ENCODE assay signal across 11 cellular contexts in genomic region chr1:235077163-235077540, GRCh38. TPM values are rescaled to one million over a fixed set of nuclear protein-coding genes. Genes with fewer than 3 reads are reported as not detected.
DNase-seq lines count a peak whose midpoint lies in the region; ATAC-seq and TF ChIP-seq lines count a peak whose summit lies in the region.
"Had no signal": no experiment of that assay in that cellular context is flagged by ENCODE, and none has a peak within 500 bp of the region (broad histone marks: within the 10 kb centered on the region; RNA-seq: fewer than 3 reads in every experiment).

No MANE protein-coding gene starts in this region.

- no peaks in the 10 kb centered on the region for H3K36me3 ChIP-seq in breast epithelium
- no peaks in the 10 kb centered on the region for H3K36me3 ChIP-seq in mucosa of descending colon (ENCODE audit: low read depth)
- no peaks in the 10 kb centered on the region for H3K36me3 ChIP-seq in transverse colon

- TF ChIP-seq POLR2A in breast epithelium (IDR thresholded peaks at IDR 0.05) (no peak), transverse colon (IDR thresholded peaks at IDR 0.05) (no peak)

- TF ChIP-seq CTCF in breast epithelium (IDR thresholded peaks at IDR 0.05) (no peak), MCF 10A (IDR thresholded peaks at IDR 0.05; ENCODE audit: unreplicated experiment) (no peak), mucosa of descending colon (IDR thresholded peaks at IDR 0.05) (no peak), transverse colon (IDR thresholded peaks at IDR 0.05) (no peak)

- peaks cover 26% of the 10 kb centered on the region for H3K4me1 Mint-ChIP-seq in MCF 10A (ENCODE audit: insufficient read depth, unreplicated experiment)
- peaks cover 35% of the 10 kb centered on the region for H3K4me1 Mint-ChIP-seq in activated T-helper 1 cell treated with anti-CD3 and anti-CD28 coated beads, Interleukin-12 subunit alpha, Interleukin-12 subunit beta, Interleukin-2, Interleukin-4 antibody, amounts not matched to agents 30 ng/mL and 10 ng/mL and 1 ng/mL, durations not matched to agents 14 hours and 24 hours and 36 hours (ENCODE audit: low read depth)

- no peaks in the 10 kb centered on the region for H3K9me3 Mint-ChIP-seq in MCF 10A (ENCODE audit: unreplicated experiment)
- no peaks in the 10 kb centered on the region for H3K9me3 Mint-ChIP-seq in activated T-helper 1 cell treated with anti-CD3 and anti-CD28 coated beads, Interleukin-12 subunit alpha, Interleukin-12 subunit beta, Interleukin-2, Interleukin-4 antibody, amounts not matched to agents 30 ng/mL and 10 ng/mL and 1 ng/mL, durations not matched to agents 14 hours and 24 hours and 36 hours

- H3K27ac Mint-ChIP-seq in MCF 10A (ENCODE audit: low read depth, unreplicated experiment), result no peak overlapping the region
- no peak overlapping the region for H3K27ac Mint-ChIP-seq in activated T-helper 1 cell treated with anti-CD3 and anti-CD28 coated beads, Interleukin-12 subunit alpha, Interleukin-12 subunit beta, Interleukin-2, Interleukin-4 antibody, amounts not matched to agents 30 ng/mL and 10 ng/mL and 1 ng/mL, durations not matched to agents 14 hours and 24 hours and 36 hours

- no peaks in the 10 kb centered on the region for H3K27me3 ChIP-seq in breast epithelium
- no peaks in the 10 kb centered on the region for H3K27me3 ChIP-seq in transverse colon

- H3K4me3 ChIP-seq in breast epithelium (no peak overlapping the region), mucosa of descending colon (no peak overlapping the region), transverse colon (no peak overlapping the region)

- WGBS in transverse colon (ENCODE audit: low coverage in 1 of 2), 2 donors, result 75% methylated on average over 1 of the region's 1 CpG; no CpG with 5 or more reads in 1 of the 2 donors

- intact Hi-C loops in breast epithelium (cut with DNase I; ENCODE audit: low total_unique reads) (no loop called here), MCF 10A (cut with micrococcal nuclease) (no loop called here), mucosa of descending colon (cut with DNase I, micrococcal nuclease) (loop anchor here (10.0 kb wide), 2 partner anchors 352 to 362 kb away; no protein-coding TSS in a partner anchor), transverse colon (cut with DNase I; ENCODE audit: low total_unique reads) (no loop called here)
- intact Hi-C loops in activated T-helper 1 cell treated with anti-CD3 and anti-CD28 coated beads, Interleukin-12 subunit alpha, Interleukin-12 subunit beta, Interleukin-2, Interleukin-4 antibody, amounts not matched to agents 30 ng/mL and 10 ng/mL and 1 ng/mL, durations not matched to agents 14 hours and 24 hours and 36 hours (cut with micrococcal nuclease), result loop anchor here (1.0 kb wide), 2 partner anchors 151 to 576 kb away; no protein-coding TSS in a partner anchor

- H3K9me3 ChIP-seq in breast epithelium (no peaks in the 10 kb centered on the region), mucosa of descending colon (no peaks in the 10 kb centered on the region), transverse colon (no peaks in the 10 kb centered on the region)

- BruUV-seq in MCF 10A (replicated peaks; lab: Mats Ljungman, UMichigan), result no TSS peak

- no peaks in the 10 kb centered on the region for H3K36me3 Mint-ChIP-seq in MCF 10A (ENCODE audit: insufficient read depth, unreplicated experiment)
- peaks cover 6% of the 10 kb centered on the region for H3K36me3 Mint-ChIP-seq in activated T-helper 1 cell treated with anti-CD3 and anti-CD28 coated beads, Interleukin-12 subunit alpha, Interleukin-12 subunit beta, Interleukin-2, Interleukin-4 antibody, amounts not matched to agents 30 ng/mL and 10 ng/mL and 1 ng/mL, durations not matched to agents 14 hours and 24 hours and 36 hours (ENCODE audit: low read depth)

- no peak for TF ChIP-seq EP300 in transverse colon (IDR thresholded peaks at IDR 0.05; ENCODE audit: low read depth)

- H3K27ac ChIP-seq in breast epithelium, result peak overlapping the region; percentile 84 to 99
- peak overlapping the region; percentile 45 to 91 (median 82) for H3K27ac ChIP-seq in transverse colon

- POLR2A ChIA-PET in MCF 10A (lab: Yijun Ruan, JAX), result interaction anchor here (0.7 to 13.9 kb wide), 6 partner anchors 9 to 464 kb away, joined by 3 to 406 read pairs (median 16); partner anchors contain the start of gene IRF2BP2

- H3K27me3 Mint-ChIP-seq in MCF 10A (ENCODE audit: insufficient read depth, unreplicated experiment), result no peaks in the 10 kb centered on the region
- H3K27me3 Mint-ChIP-seq in activated T-helper 1 cell treated with anti-CD3 and anti-CD28 coated beads, Interleukin-12 subunit alpha, Interleukin-12 subunit beta, Interleukin-2, Interleukin-4 antibody, amounts not matched to agents 30 ng/mL and 10 ng/mL and 1 ng/mL, durations not matched to agents 14 hours and 24 hours and 36 hours (ENCODE audit: insufficient read depth), result no peaks in the 10 kb centered on the region

- CTCF ChIA-PET in MCF 10A (lab: Yijun Ruan, JAX), result interaction anchor here (0.6 to 1.4 kb wide), 5 partner anchors 20 to 590 kb away, joined by 3 to 5 read pairs (median 4); no protein-coding TSS in a partner anchor

- no peak for ATAC-seq in mucosa of descending colon
- ATAC-seq in HG03280 (IDR thresholded peaks at IDR 0.05; ENCODE audit: unreplicated experiment), result no peak

- peaks cover 19 to 37% of the 10 kb centered on the region in 2 donors for H3K4me1 ChIP-seq in breast epithelium
- H3K4me1 ChIP-seq in mucosa of descending colon (ENCODE audit: low read depth), result peaks cover 68% of the 10 kb centered on the region
- H3K4me1 ChIP-seq in transverse colon, result peaks cover 47 to 74% (median 57%) of the 10 kb centered on the region in 4 donors

- in situ Hi-C loops in transverse colon (cut with MboI; ENCODE audit: low pct_ligation_motif_present in 1 of 4, low pct_unique_long_range_greater_than_20kb in 1 of 4, low sequenced_read_pairs in 3 of 4), result loop anchor here in 1 of 4 donors (10.0 kb wide), 1 partner anchor 102 kb away; no protein-coding TSS in a partner anchor

- H3K4me3 Mint-ChIP-seq in MCF 10A (ENCODE audit: unreplicated experiment), result no peak overlapping the region
- H3K4me3 Mint-ChIP-seq in activated T-helper 1 cell treated with anti-CD3 and anti-CD28 coated beads, Interleukin-12 subunit alpha, Interleukin-12 subunit beta, Interleukin-2, Interleukin-4 antibody, amounts not matched to agents 30 ng/mL and 10 ng/mL and 1 ng/mL, durations not matched to agents 14 hours and 24 hours and 36 hours, result peak overlapping the region; percentile 52

- DNase-seq in breast epithelium (ENCODE audit: low spot score in 2 of 2) (no peak), MCF 10A (ENCODE audit: unreplicated experiment) (no peak), mucosa of descending colon (peak in 2 of 3 donors; percentile 24 to 27), transverse colon (no peak), DMS79 (lab: John Stamatoyannopoulos, UW) (no peak), DMS79 treated with DMSO at 0.1 percent for 48 hours (lab: John Stamatoyannopoulos, UW) (no peak)
- no peak for DNase-seq in activated T-helper 1 cell treated with anti-CD3 and anti-CD28 coated beads, Interleukin-12 subunit alpha, Interleukin-12 subunit beta, Interleukin-2, Interleukin-4 antibody, amounts not matched to agents 30 ng/mL and 10 ng/mL and 1 ng/mL, durations not matched to agents 14 hours and 24 hours and 36 hours (ENCODE audit: low spot score)
- DNase-seq: kidney glomerular epithelial cell, NCI-H1930, OCI-M1 had no signal

RNA-seq across cellular contexts. Expression of gene TOMM20, which starts 51.5 kb away (rescaled TPM):
- total RNA-seq in breast epithelium, result 100 to 1,000 TPM; 112 to 153 (median 112) TPM
- total RNA-seq in MCF 10A (2022), result 309 and 339 TPM in 2 replicates
- 112 and 137 TPM in 2 replicates for total RNA-seq in activated T-helper 1 cell treated with anti-CD3 and anti-CD28 coated beads, Interleukin-12 subunit alpha, Interleukin-12 subunit beta, Interleukin-2, Interleukin-4 antibody, amounts not matched to agents 30 ng/mL and 10 ng/mL and 1 ng/mL, durations not matched to agents 14 hours and 24 hours and 36 hours
- total RNA-seq in mucosa of descending colon, result 100 to 1,000 TPM in 1 of 3 donors, 10 to 100 TPM in 2; 81.2 to 110 (median 92.1) TPM
- 10 to 100 TPM; 16.9 to 72.9 (median 54.5) TPM for total RNA-seq in transverse colon

Comparison
In these comparisons a context has a peak if more than half of its experiments do, and no peak if none do; other contexts are left out.
1. DNase-seq: peak in mucosa of descending colon (2 of 3); none in breast epithelium (0 of 2), MCF 10A (single experiment), activated T-helper 1 cell treated with anti-CD3 and anti-CD28 coated beads, Interleukin-12 subunit alpha, Interleukin-12 subunit beta, Interleukin-2, Interleukin-4 antibody, amounts not matched to agents 30 ng/mL and 10 ng/mL and 1 ng/mL, durations not matched to agents 14 hours and 24 hours and 36 hours (single experiment), transverse colon (single experiment), DMS79 (single experiment) and DMS79 treated with DMSO at 0.1 percent for 48 hours (single experiment).
2. intact Hi-C loops: an anchor here in activated T-helper 1 cell treated with anti-CD3 and anti-CD28 coated beads, Interleukin-12 subunit alpha, Interleukin-12 subunit beta, Interleukin-2, Interleukin-4 antibody, amounts not matched to agents 30 ng/mL and 10 ng/mL and 1 ng/mL, durations not matched to agents 14 hours and 24 hours and 36 hours (1.0 kb wide) and mucosa of descending colon (10.0 kb wide); none called in breast epithelium, MCF 10A and transverse colon.